ENCODE assay signal across 8 cellular contexts in genomic region chr1:116020668-116021272, GRCh38. TPM values are rescaled to one million over a fixed set of nuclear protein-coding genes. Genes with fewer than 3 reads are reported as not detected.
A peak's percentile ranks its signal among the peaks of the same experiment; 100 is the strongest.
DNase-seq lines count a peak whose midpoint lies in the region; ATAC-seq and TF ChIP-seq lines count a peak whose summit lies in the region.

No MANE protein-coding gene starts in this region.

- H3K4me1 Mint-ChIP-seq in activated B cell treated with CpG ODN at 0.5 μM for 24 hours (no peaks in the 10 kb centered on the region), memory B cell (peaks cover 3% of the 10 kb centered on the region)
- H3K4me1 Mint-ChIP-seq in stimulated activated memory B cell treated with anti-CD40 and anti-IgM and Interleukin-4, amounts not matched to agents 10 μg/mL and 1 μg/mL and 100 μg/mL, for 72 hours = no peaks in the 10 kb centered on the region

- no peak overlapping the region for H3K27ac Mint-ChIP-seq in activated B cell treated with CpG ODN at 0.5 μM for 24 hours
- no peak overlapping the region for H3K27ac Mint-ChIP-seq in memory B cell
- no peak overlapping the region for H3K27ac Mint-ChIP-seq in stimulated activated memory B cell treated with anti-CD40 and anti-IgM and Interleukin-4, amounts not matched to agents 10 μg/mL and 1 μg/mL and 100 μg/mL, for 72 hours

- in situ Hi-C loops in ACHN (cut with HindIII; ENCODE audit: low pct_ligation_motif_present, low pct_unique_long_range_greater_than_20kb, low sequenced_read_pairs) = no loop called here

- H3K9me3 Mint-ChIP-seq in activated B cell treated with CpG ODN at 0.5 μM for 24 hours (no peaks in the 10 kb centered on the region), memory B cell (no peaks in the 10 kb centered on the region)
- H3K9me3 Mint-ChIP-seq in stimulated activated memory B cell treated with anti-CD40 and anti-IgM and Interleukin-4, amounts not matched to agents 10 μg/mL and 1 μg/mL and 100 μg/mL, for 72 hours = no peaks in the 10 kb centered on the region

- H3K4me3 Mint-ChIP-seq in activated B cell treated with CpG ODN at 0.5 μM for 24 hours = no peak overlapping the region
- H3K4me3 Mint-ChIP-seq in memory B cell = no peak overlapping the region
- no peak overlapping the region for H3K4me3 Mint-ChIP-seq in stimulated activated memory B cell treated with anti-CD40 and anti-IgM and Interleukin-4, amounts not matched to agents 10 μg/mL and 1 μg/mL and 100 μg/mL, for 72 hours

- POLR2A ChIA-PET in activated B cell treated with CpG ODN at 0.5 μM for 24 hours (lab: Charles Lee) = no interaction called here

- TF ChIP-seq CTCF in activated B cell treated with CpG ODN at 0.5 μM for 24 hours (IDR thresholded peaks at IDR 0.05) = no peak

- intact Hi-C loops in activated B cell treated with CpG ODN at 0.5 μM for 24 hours (cut with micrococcal nuclease) = loop anchor here (1.0 kb wide), 1 partner anchor 213 kb away; no protein-coding TSS in a partner anchor

- peak; percentile 95 for ATAC-seq in GM18502 (IDR thresholded peaks at IDR 0.05; ENCODE audit: poor library complexity, unreplicated experiment)
- peak; percentile 91 for ATAC-seq in HG02885 (IDR thresholded peaks at IDR 0.05; ENCODE audit: poor library complexity, unreplicated experiment)
- ATAC-seq in activated B cell treated with CpG ODN at 0.5 μM for 24 hours (ENCODE audit: low read depth) = peak; percentile 45
- ATAC-seq in memory B cell (ENCODE audit: low read depth) = peak; percentile 69
- peak; percentile 68 for ATAC-seq in stimulated activated memory B cell treated with anti-CD40 and anti-IgM and Interleukin-4, amounts not matched to agents 10 μg/mL and 1 μg/mL and 100 μg/mL, for 72 hours

- H3K27me3 Mint-ChIP-seq in activated B cell treated with CpG ODN at 0.5 μM for 24 hours (no peaks in the 10 kb centered on the region), memory B cell (no peaks in the 10 kb centered on the region)
- no peaks in the 10 kb centered on the region for H3K27me3 Mint-ChIP-seq in stimulated activated memory B cell treated with anti-CD40 and anti-IgM and Interleukin-4, amounts not matched to agents 10 μg/mL and 1 μg/mL and 100 μg/mL, for 72 hours

- CTCF ChIA-PET in activated B cell treated with CpG ODN at 0.5 μM for 24 hours (lab: Charles Lee) = interaction anchor here (0.7 to 2.2 kb wide), 9 partner anchors 8 to 883 kb away, joined by 3 to 11 read pairs (median 4); no protein-coding TSS in a partner anchor

- DNase-seq in ACHN (peak; percentile 60), NCI-H2171 treated with DMSO at 0.1 percent for 48 hours (lab: John Stamatoyannopoulos, UW) (peak; percentile 71), activated B cell treated with CpG ODN at 0.5 μM for 24 hours (no peak), dermis microvascular lymphatic vessel endothelial cell (ENCODE audit: low read depth in 2 of 2) (peak; percentile 48 to 72), memory B cell (ENCODE audit: low spot score in 2 of 2) (peak in 1 of 2 donors; percentile 31)

- H3K36me3 Mint-ChIP-seq in activated B cell treated with CpG ODN at 0.5 μM for 24 hours (ENCODE audit: low read depth) = peaks cover 3% of the 10 kb centered on the region
- peaks cover 21% of the 10 kb centered on the region for H3K36me3 Mint-ChIP-seq in memory B cell
- H3K36me3 Mint-ChIP-seq in stimulated activated memory B cell treated with anti-CD40 and anti-IgM and Interleukin-4, amounts not matched to agents 10 μg/mL and 1 μg/mL and 100 μg/mL, for 72 hours = peaks cover 40% of the 10 kb centered on the region

RNA-seq across cellular contexts. Expression of gene SLC22A15, which starts 44.5 kb away (rescaled TPM):
- 4.1 and 4.6 TPM in 2 replicates for total RNA-seq in activated B cell treated with CpG ODN at 0.5 μM for 24 hours
- total RNA-seq in dermis microvascular lymphatic vessel endothelial cell = not detected in 2 replicates

Comparison
In these comparisons a context has a peak if more than half of its experiments do, and no peak if none do; other contexts are left out.
1. ATAC-seq: peak in every context shown above with its lines; median percentile 95 in GM18502; 91 in HG02885; 69 in memory B cell; 68 in stimulated activated memory B cell treated with anti-CD40 and anti-IgM and Interleukin-4, amounts not matched to agents 10 μg/mL and 1 μg/mL and 100 μg/mL, for 72 hours; 45 in activated B cell treated with CpG ODN at 0.5 μM for 24 hours.